8 cellular contexts compared by ENCODE assay signal in genomic region chr22:39308614-39309363, GRCh38. TPM values are rescaled to one million over a fixed set of nuclear protein-coding genes. Genes with fewer than 3 reads are reported as not detected.
DNase-seq lines count a peak whose midpoint lies in the region; ATAC-seq and TF ChIP-seq lines count a peak whose summit lies in the region.

No MANE protein-coding gene starts in this region.

- H3K4me1 ChIP-seq in ACC112 (ENCODE audit: control insufficient read depth, insufficient read depth, low read length, unreplicated experiment) (peaks cover 14% of the 10 kb centered on the region), HUES6 (ENCODE audit: control insufficient read depth, insufficient read depth, low read length) (peaks cover 21% of the 10 kb centered on the region), lower lobe of right lung (peaks cover 38% of the 10 kb centered on the region)

- intact Hi-C loops in lower lobe of right lung (cut with DNase I), result no loop called here

- H3K27me3 ChIP-seq in ACC112 (ENCODE audit: insufficient read depth, low read length), result no peaks in the 10 kb centered on the region
- H3K27me3 ChIP-seq in HUES6 (ENCODE audit: control insufficient read depth, insufficient read depth, low read length), result no peaks in the 10 kb centered on the region
- H3K27me3 ChIP-seq in lower lobe of right lung (ENCODE audit: low read depth), result no peaks in the 10 kb centered on the region

- H3K79me2 ChIP-seq in ACC112 (ENCODE audit: control insufficient read depth, insufficient read depth, low read length, unreplicated experiment), result peaks cover 2% of the 10 kb centered on the region

- peak; percentile 39 to 42 for ATAC-seq in lower lobe of right lung
- no peak for ATAC-seq in HG02938 (IDR thresholded peaks at IDR 0.05; ENCODE audit: unreplicated experiment)
- no peak for ATAC-seq in HG02970 (IDR thresholded peaks at IDR 0.05; ENCODE audit: low FRiP score, unreplicated experiment)
- ATAC-seq in HG03097 (IDR thresholded peaks at IDR 0.05; ENCODE audit: low FRiP score, unreplicated experiment), result no peak

- H3K36me3 ChIP-seq in ACC112 (ENCODE audit: insufficient read depth, low read length), result peaks cover 5% of the 10 kb centered on the region; the same call in 1 of the 2 replicates
- peaks cover 24% of the 10 kb centered on the region for H3K36me3 ChIP-seq in HUES6 (ENCODE audit: control insufficient read depth, insufficient read depth, low read length)
- H3K36me3 ChIP-seq in lower lobe of right lung, result peaks cover 24% of the 10 kb centered on the region

- H3K4me3 ChIP-seq in ACC112 (ENCODE audit: low read depth, low read length) (peak overlapping the region; percentile 22; the same call in 1 of the 2 replicates), HUES6 (ENCODE audit: low read depth, low read length) (peak overlapping the region; percentile 5; the same call in 1 of the 2 replicates), lower lobe of right lung (peak overlapping the region; percentile 25)

- TF ChIP-seq CTCF in lower lobe of right lung (IDR thresholded peaks at IDR 0.05), result no peak

- H3K27ac ChIP-seq in ACC112 (ENCODE audit: low read depth, low read length), result peak overlapping the region; percentile 75
- peak overlapping the region; percentile 4; the same call in 1 of the 2 replicates for H3K27ac ChIP-seq in HUES6 (ENCODE audit: low read depth, low read length)
- H3K27ac ChIP-seq in lower lobe of right lung, result peak overlapping the region; percentile 59

- H3K9ac ChIP-seq in HUES6 (ENCODE audit: low read length), result peak overlapping the region; percentile 74

- DNase-seq in brain pericyte (ENCODE audit: low read depth, low spot score) (peak; percentile 91), lower lobe of right lung (peak; percentile 69)
- DNase-seq in stimulated activated CD4-positive, alpha-beta T cell treated with anti-CD3 and anti-CD28 coated beads, Interleukin-4, amount 100 ng/mL, for 4 hours, result no peak

- H3K9me3 ChIP-seq in HUES6 (ENCODE audit: control insufficient read depth, insufficient read depth, low read depth, low read length), result no peaks in the 10 kb centered on the region
- no peaks in the 10 kb centered on the region for H3K9me3 ChIP-seq in lower lobe of right lung

- no peak overlapping the region for H2AFZ ChIP-seq in ACC112 (ENCODE audit: low read length, unreplicated experiment)

RNA-seq across cellular contexts. Expression of gene RPL3, which starts 10.6 kb away (rescaled TPM):
- total RNA-seq in lower lobe of right lung, result 1,467 TPM

RNA-seq across cellular contexts. Expression of gene SYNGR1, which starts 41.0 kb away (rescaled TPM):
- 13.4 TPM for total RNA-seq in lower lobe of right lung

Comparison
In these comparisons a context has a peak if more than half of its experiments do, and no peak if none do; other contexts are left out.
1. H3K27ac ChIP-seq: peak in every context shown above with its lines; median percentile 75 in ACC112; 59 in lower lobe of right lung; 4 in HUES6.
2. DNase-seq: peak in brain pericyte (single experiment) and lower lobe of right lung (single experiment); none in stimulated activated CD4-positive, alpha-beta T cell treated with anti-CD3 and anti-CD28 coated beads, Interleukin-4, amount 100 ng/mL, for 4 hours (0 of 2).
3. ATAC-seq: peak in lower lobe of right lung (2 of 2); none in HG02938 (single experiment), HG02970 (single experiment) and HG03097 (single experiment).
4. Peak in every context shown above with its lines, with median percentiles within 50 percentile points of each other: H3K4me3 ChIP-seq.